In the genomic region with DNA sequence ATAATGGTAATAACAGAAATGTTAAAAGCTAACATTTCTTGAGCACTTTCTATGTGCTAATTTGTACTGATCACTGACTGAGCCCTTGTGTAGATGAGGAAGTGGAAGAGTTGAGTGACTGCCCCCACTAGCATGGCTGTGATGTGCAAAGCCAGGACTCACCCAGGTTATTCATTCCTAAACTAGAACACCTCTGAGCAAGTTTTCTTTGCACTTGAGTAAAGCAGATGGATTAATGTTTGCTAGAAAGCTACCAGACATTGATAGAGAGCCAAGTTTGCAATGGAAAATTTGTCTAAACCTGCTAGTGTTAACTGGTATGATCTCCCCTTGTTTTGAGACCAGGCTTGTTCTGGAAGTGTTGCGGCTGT, we compare ENCODE assay signal across 9 cellular contexts.
DNase-seq lines count a peak whose midpoint lies in the region; ATAC-seq and TF ChIP-seq lines count a peak whose summit lies in the region.
"Had no signal": no experiment of that assay in that cellular context is flagged by ENCODE, and none has a peak within 500 bp of the region (broad histone marks: within the 10 kb centered on the region; RNA-seq: fewer than 3 reads in every experiment).

No MANE protein-coding gene starts in this region.

- H3K4me3 ChIP-seq in left ventricle myocardium inferior (no peak overlapping the region), ascending aorta (no peak overlapping the region)

- TF ChIP-seq CTCF in left ventricle myocardium inferior (IDR thresholded peaks at IDR 0.05; ENCODE audit: borderline replicate concordance) (no peak), type B pancreatic cell (conservative IDR thresholded peaks at IDR 0.05) (no peak), ascending aorta (IDR thresholded peaks at IDR 0.05) (no peak)

- no peaks in the 10 kb centered on the region for H3K27me3 ChIP-seq in left ventricle myocardium inferior (ENCODE audit: low read depth)
- H3K27me3 ChIP-seq in ascending aorta: no peaks in the 10 kb centered on the region

- no peaks in the 10 kb centered on the region for H3K27me3 Mint-ChIP-seq in type B pancreatic cell

- peak overlapping the region; percentile 63 for H3K27ac ChIP-seq in left ventricle myocardium inferior (replicated peaks)
- H3K27ac ChIP-seq in ascending aorta: no peak overlapping the region
- H3K27ac ChIP-seq: VCaP had no signal

- H3K36me3 ChIP-seq in left ventricle myocardium inferior: no peaks in the 10 kb centered on the region
- H3K36me3 ChIP-seq in ascending aorta: no peaks in the 10 kb centered on the region

- ATAC-seq in Right ventricle myocardium inferior (no peak), HG03064 (IDR thresholded peaks at IDR 0.05; ENCODE audit: low read depth, unreplicated experiment) (peak; percentile 91)

- peaks cover 6% of the 10 kb centered on the region for H3K4me1 ChIP-seq in left ventricle myocardium inferior
- H3K4me1 ChIP-seq in ascending aorta: no peaks in the 10 kb centered on the region

- H3K4me3 Mint-ChIP-seq in type B pancreatic cell: peak overlapping the region; percentile 44

- H3K9me3 ChIP-seq in left ventricle myocardium inferior (replicated peaks) (no peaks in the 10 kb centered on the region), ascending aorta (no peaks in the 10 kb centered on the region)

- no peaks in the 10 kb centered on the region for H3K9me3 Mint-ChIP-seq in type B pancreatic cell

- DNase-seq in left ventricle myocardium inferior: no peak
- no peak for DNase-seq in Right ventricle myocardium inferior (ENCODE audit: missing footprints)
- DNase-seq in SHP77 (lab: John Stamatoyannopoulos, UW): peak; percentile 25 to 44
- no peak for DNase-seq in type B pancreatic cell (ENCODE audit: extremely low spot score, unreplicated experiment)
- DNase-seq in ascending aorta (ENCODE audit: low spot score in 2 of 2): no peak
- DNase-seq in DMS 273 treated with DMSO at 0.1 percent for 48 hours (lab: John Stamatoyannopoulos, UW): no peak
- no peak for DNase-seq in mesenteric fat pad (ENCODE audit: low spot score)

- no peaks in the 10 kb centered on the region for H3K36me3 Mint-ChIP-seq in type B pancreatic cell

- no peak overlapping the region for H3K27ac Mint-ChIP-seq in type B pancreatic cell

- H3K4me1 Mint-ChIP-seq in type B pancreatic cell (ENCODE audit: unreplicated experiment): no peaks in the 10 kb centered on the region

- intact Hi-C loops in left ventricle myocardium inferior (cut with micrococcal nuclease): no loop called here
- intact Hi-C loops in Right ventricle myocardium inferior (cut with DNase I): no loop called here
- intact Hi-C loops in ascending aorta (cut with DNase I): no loop called here

Comparison
In these comparisons a context has a peak if more than half of its experiments do, and no peak if none do; other contexts are left out.
1. DNase-seq: peak in SHP77 (2 of 2); none in left ventricle myocardium inferior (single experiment), Right ventricle myocardium inferior (single experiment), type B pancreatic cell (single experiment), ascending aorta (0 of 2), DMS 273 treated with DMSO at 0.1 percent for 48 hours (single experiment) and mesenteric fat pad (single experiment).